ENCODE assay signal across 10 cellular contexts in the genomic region with DNA sequence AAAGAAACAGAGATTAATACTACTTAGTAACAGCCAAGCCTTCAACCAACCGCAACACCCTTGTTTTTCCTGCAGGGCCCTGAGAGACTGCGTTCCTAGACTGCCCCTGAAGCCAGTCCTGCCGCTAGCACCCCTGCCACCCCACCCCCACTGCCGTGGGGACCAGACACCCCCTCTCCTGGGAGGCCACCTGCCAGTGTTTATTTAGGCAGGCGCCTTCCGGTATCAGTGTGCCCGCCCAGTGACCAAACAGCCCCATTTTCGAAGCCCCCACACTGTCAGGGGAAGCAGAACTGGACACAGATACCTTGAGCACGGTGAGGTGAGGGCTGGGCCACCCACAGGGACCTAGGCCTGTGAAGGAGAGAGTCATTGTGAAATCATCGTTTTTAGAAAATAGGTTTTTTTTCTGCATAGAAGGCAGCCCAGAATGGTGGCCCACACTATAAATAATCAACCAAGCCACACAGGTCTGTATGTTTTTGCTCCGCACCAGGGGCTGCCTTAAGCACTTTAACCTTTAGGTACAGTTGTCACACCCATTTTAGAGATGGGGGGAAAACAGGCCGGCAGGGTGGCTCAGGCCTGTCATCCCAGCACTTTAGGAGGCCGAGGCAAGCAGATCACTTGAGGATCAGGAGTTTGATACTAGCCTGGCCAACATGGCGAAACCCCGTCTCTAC. TPM values are rescaled to one million over a fixed set of nuclear protein-coding genes. Genes with fewer than 3 reads are reported as not detected.
DNase-seq lines count a peak whose midpoint lies in the region; FAIRE-seq and TF ChIP-seq lines count a peak whose summit lies in the region.
"Had no signal": no experiment of that assay in that cellular context is flagged by ENCODE, and none has a peak within 500 bp of the region (broad histone marks: within the 10 kb centered on the region; RNA-seq: fewer than 3 reads in every experiment).

No MANE protein-coding gene starts in this region.

- H3K27me3 Mint-ChIP-seq in neural crest cell (ENCODE audit: low read depth): no peaks in the 10 kb centered on the region

- no peak overlapping the region for H3K4me3 ChIP-seq in H7 (ENCODE audit: insufficient read depth, low read depth, low read length)
- H3K4me3 ChIP-seq: cardiac muscle cell had no signal

- H3K4me3 Mint-ChIP-seq in neural crest cell: peak overlapping the region; percentile 49

- FAIRE-seq in urothelium cell line (lab: Jason Lieb, UNC): no peak

- H3K4me1 Mint-ChIP-seq in neural crest cell: peaks cover 2% of the 10 kb centered on the region

- no peaks in the 10 kb centered on the region for H3K9me3 Mint-ChIP-seq in neural crest cell

- no peaks in the 10 kb centered on the region for H3K27me3 ChIP-seq in H7 (ENCODE audit: control insufficient read depth, insufficient read depth, low read length)
- H3K27me3 ChIP-seq: cardiac muscle cell had no signal

- no peak for TF ChIP-seq CTCF in neural crest cell (conservative IDR thresholded peaks at IDR 0.05)

- no peaks in the 10 kb centered on the region for H3K36me3 ChIP-seq in H7 (replicated peaks; ENCODE audit: control insufficient read depth, insufficient read depth, low read length)
- H3K36me3 ChIP-seq: cardiac muscle cell had no signal

- H3K27ac Mint-ChIP-seq in neural crest cell (ENCODE audit: unreplicated experiment): no peak overlapping the region

- no peaks in the 10 kb centered on the region for H3K36me3 Mint-ChIP-seq in neural crest cell (ENCODE audit: low read depth)

- DNase-seq in DMS 273 (lab: John Stamatoyannopoulos, UW; ENCODE audit: unreplicated experiment) (peak; percentile 53), DMS 273 treated with DMSO at 0.1 percent for 48 hours (lab: John Stamatoyannopoulos, UW) (no peak), H7 (peak; percentile 66), NCI-H2081 (lab: John Stamatoyannopoulos, UW) (peak; percentile 66 to 80), neural crest cell (ENCODE audit: low read depth, low spot score) (no peak), kidney tubule cell (ENCODE audit: low spot score) (no peak), RKO (ENCODE audit: low spot score) (no peak), urothelium cell line (ENCODE audit: low spot score) (no peak)
- DNase-seq: Right ventricle myocardium superior had no signal

RNA-seq across cellular contexts. Expression of a gene that starts 3.5 kb away (rescaled TPM):
- 300 and 386 TPM in 2 replicates for total RNA-seq in H7 (2014; rRNA removed; shearing (Covaris generic))
- 244 and 247 TPM in 2 replicates for total RNA-seq in neural crest cell

RNA-seq across cellular contexts. Expression of a gene that starts 28.3 kb away (rescaled TPM):
- total RNA-seq in H7 (2014; rRNA removed; shearing (Covaris generic)): 30.0 and 35.0 TPM in 2 replicates
- total RNA-seq in neural crest cell: 40.6 and 42.5 TPM in 2 replicates

RNA-seq across cellular contexts. Expression of a gene that starts 36.7 kb away (rescaled TPM):
- 9.6 and 18.7 TPM in 2 replicates for total RNA-seq in H7 (2014; rRNA removed; shearing (Covaris generic))
- total RNA-seq in neural crest cell: 0.73 and 1.4 TPM in 2 replicates

Comparison
In these comparisons a context has a peak if more than half of its experiments do, and no peak if none do; other contexts are left out.
1. DNase-seq: peak in DMS 273 (single experiment), H7 (single experiment) and NCI-H2081 (2 of 2); none in DMS 273 treated with DMSO at 0.1 percent for 48 hours (single experiment), neural crest cell (single experiment), kidney tubule cell (single experiment), RKO (single experiment) and urothelium cell line (single experiment).